ENCODE assay signal across 12 cellular contexts in genomic region chr12:51980809-51981127, GRCh38.
"Had no signal": no experiment of that assay in that cellular context is flagged by ENCODE, and none has a peak within 500 bp of the region (broad histone marks: within the 10 kb centered on the region; RNA-seq: fewer than 3 reads in every experiment).

No MANE protein-coding gene starts in this region.

- H3K4me1 ChIP-seq: sigmoid colon had no signal

- DNase-seq: cerebellar nuclear complex had no signal

- H3K4me3 ChIP-seq: gastroesophageal sphincter, left lung, mucosa of descending colon, sigmoid colon had no signal

- H3K4me3 Mint-ChIP-seq: activated B cell treated with CpG ODN at 0.5 μM for 24 hours; activated naive CD4-positive, alpha-beta T cell treated with anti-CD3 and anti-CD28 coated beads, Interleukin-2, amount 10 ng/mL, durations not matched to agents 7 days and 5 days; brain; dendritic cell treated with granulocyte-macrophage colony-stimulating factor and Interleukin-4, amounts not matched to agents 40 ng/mL and 50 ng/mL, for 4 days; effector memory CD8-positive, alpha-beta T cell; nephron; T-cell had no signal

- H3K27me3 Mint-ChIP-seq: activated B cell treated with CpG ODN at 0.5 μM for 24 hours; activated naive CD4-positive, alpha-beta T cell treated with anti-CD3 and anti-CD28 coated beads, Interleukin-2, amount 10 ng/mL, durations not matched to agents 7 days and 5 days; brain; dendritic cell treated with granulocyte-macrophage colony-stimulating factor and Interleukin-4, amounts not matched to agents 40 ng/mL and 50 ng/mL, for 4 days; effector memory CD8-positive, alpha-beta T cell; T-cell had no signal

- H3K27me3 ChIP-seq: gastroesophageal sphincter, left lung, sigmoid colon had no signal

- H3K9me3 Mint-ChIP-seq: activated B cell treated with CpG ODN at 0.5 μM for 24 hours; activated naive CD4-positive, alpha-beta T cell treated with anti-CD3 and anti-CD28 coated beads, Interleukin-2, amount 10 ng/mL, durations not matched to agents 7 days and 5 days; brain; dendritic cell treated with granulocyte-macrophage colony-stimulating factor and Interleukin-4, amounts not matched to agents 40 ng/mL and 50 ng/mL, for 4 days; effector memory CD8-positive, alpha-beta T cell; nephron; T-cell had no signal

- H3K27ac Mint-ChIP-seq: activated B cell treated with CpG ODN at 0.5 μM for 24 hours; activated naive CD4-positive, alpha-beta T cell treated with anti-CD3 and anti-CD28 coated beads, Interleukin-2, amount 10 ng/mL, durations not matched to agents 7 days and 5 days; dendritic cell treated with granulocyte-macrophage colony-stimulating factor and Interleukin-4, amounts not matched to agents 40 ng/mL and 50 ng/mL, for 4 days; effector memory CD8-positive, alpha-beta T cell had no signal

- H3K9me3 ChIP-seq: gastroesophageal sphincter, left lung, mucosa of descending colon, sigmoid colon had no signal
